ENCODE assay signal across 6 cellular contexts in genomic region chr19:55494172-55494761, GRCh38. TPM values are rescaled to one million over a fixed set of nuclear protein-coding genes. Genes with fewer than 3 reads are reported as not detected.
DNase-seq lines count a peak whose midpoint lies in the region; ATAC-seq and TF ChIP-seq lines count a peak whose summit lies in the region.

No MANE protein-coding gene starts in this region.

- H3K4me3 Mint-ChIP-seq in central memory CD8-positive, alpha-beta T cell = peak overlapping the region; percentile 45

- ATAC-seq in central memory CD8-positive, alpha-beta T cell (replicated peaks; ENCODE audit: extremely low read depth, poor library complexity, severe bottlenecking) = no peak

- no peaks in the 10 kb centered on the region for H3K4me1 ChIP-seq in prostate gland (replicated peaks)

- peak; percentile 72 for DNase-seq in ELR (ENCODE audit: low read depth)
- DNase-seq in central memory CD8-positive, alpha-beta T cell (ENCODE audit: low spot score in 2 of 2) = no peak
- no peak for DNase-seq in prostate gland (ENCODE audit: low spot score)
- DNase-seq in RPMI8226 = no peak
- no peak for DNase-seq in activated gamma-delta T cell (lab: John Stamatoyannopoulos, UW)
- DNase-seq in NCI-H526 treated with DMSO at 0.1 percent for 48 hours (lab: John Stamatoyannopoulos, UW) = no peak

- intact Hi-C loops in prostate gland (cut with DNase I) = no loop called here

- H3K4me1 Mint-ChIP-seq in central memory CD8-positive, alpha-beta T cell = no peaks in the 10 kb centered on the region

- H3K36me3 ChIP-seq in prostate gland = no peaks in the 10 kb centered on the region

- WGBS in prostate gland = 58% methylated on average over 22 of the region's 22 CpGs

- no peak for TF ChIP-seq CTCF in prostate gland (IDR thresholded peaks at IDR 0.05)

- H3K27ac ChIP-seq in prostate gland = peak overlapping the region; percentile 14 to 18

- H3K27ac Mint-ChIP-seq in central memory CD8-positive, alpha-beta T cell (ENCODE audit: low read depth) = no peak overlapping the region

- H3K27me3 Mint-ChIP-seq in central memory CD8-positive, alpha-beta T cell = peaks cover 18% of the 10 kb centered on the region

- H3K9me3 Mint-ChIP-seq in central memory CD8-positive, alpha-beta T cell = no peaks in the 10 kb centered on the region

- no peak overlapping the region for H3K4me3 ChIP-seq in prostate gland

- H3K9me3 ChIP-seq in prostate gland = no peaks in the 10 kb centered on the region

- no peaks in the 10 kb centered on the region for H3K27me3 ChIP-seq in prostate gland (replicated peaks; ENCODE audit: insufficient read depth)

- TF ChIP-seq POLR2A in prostate gland (IDR thresholded peaks at IDR 0.05) = no peak

- peaks cover 3% of the 10 kb centered on the region for H3K36me3 Mint-ChIP-seq in central memory CD8-positive, alpha-beta T cell (ENCODE audit: insufficient read depth)

RNA-seq across cellular contexts. Expression of gene SSC5D, which starts 6.0 kb away (rescaled TPM):
- 1 to 10 TPM; 5.6 to 8.6 TPM for total RNA-seq in prostate gland

RNA-seq across cellular contexts. Expression of gene NAT14, which starts 9.3 kb away (rescaled TPM):
- total RNA-seq in prostate gland = 10 to 100 TPM; 10.8 to 19.8 TPM

RNA-seq across cellular contexts. Expression of gene ZNF628, which starts 17.9 kb away (rescaled TPM):
- 10 to 100 TPM; 10.9 to 66.4 TPM for total RNA-seq in prostate gland

RNA-seq across cellular contexts. Expression of gene C19orf85, which starts 29.7 kb away (rescaled TPM):
- total RNA-seq in prostate gland = not detected

RNA-seq across cellular contexts. Expression of gene ISOC2, which starts 32.8 kb away (rescaled TPM):
- 100 to 1,000 TPM in 1 of 2 donors, 10 to 100 TPM in 1; 85.1 to 117 TPM for total RNA-seq in prostate gland
